18 cellular contexts compared by ENCODE assay signal in genomic region chr16:70649300-70649699, GRCh38. TPM values are rescaled to one million over a fixed set of nuclear protein-coding genes. Genes with fewer than 3 reads are reported as not detected.
"Had no signal": no experiment of that assay in that cellular context is flagged by ENCODE, and none has a peak within 500 bp of the region (broad histone marks: within the 10 kb centered on the region; RNA-seq: fewer than 3 reads in every experiment).

No MANE protein-coding gene starts in this region.

- H3K27ac ChIP-seq: parathyroid adenoma, thyroid gland, uterus, WERI-Rb-1 had no signal

- H2AFZ ChIP-seq: parathyroid adenoma had no signal

- H3K4me1 ChIP-seq: parathyroid adenoma, uterus had no signal

- DNase-seq: activated CD4-positive, alpha-beta memory T cell treated with anti-CD3 and anti-CD28 coated beads for 36 hours; activated CD4-positive, alpha-beta T cell treated with anti-CD3 and anti-CD28 coated beads for 36 hours; activated gamma-delta T cell; activated T-cell treated with anti-CD3 and anti-CD28 coated beads, Interleukin-2, amount 50 U/mL, for 24 hours; amniotic stem cell; cerebellar nuclear complex; left cardiac atrium; midbrain; stimulated activated CD4-positive, alpha-beta T cell treated with anti-CD3 and anti-CD28 coated beads, Interleukin-12 subunit alpha, Interleukin-12 subunit beta, amount 100 ng/mL, for 4 hours; stimulated activated CD4-positive, alpha-beta T cell treated with anti-CD3 and anti-CD28 coated beads, Interleukin-2, amount 100 ng/mL, for 24 hours; T-cell; T-helper 9 cell; thyroid gland; uterus; WERI-Rb-1 had no signal

- H3K36me3 ChIP-seq: thyroid gland, uterus, WERI-Rb-1 had no signal

- H3K4me3 ChIP-seq: lung, thyroid gland, uterus had no signal

- H3K9me3 ChIP-seq: thyroid gland, uterus had no signal

- H3K79me2 ChIP-seq: parathyroid adenoma had no signal

- H3K27me3 ChIP-seq: thyroid gland, uterus had no signal

RNA-seq across cellular contexts. Expression of gene IL34, which starts 2.9 kb away (rescaled TPM):
- total RNA-seq: activated CD4-positive, alpha-beta memory T cell treated with anti-CD3 and anti-CD28 coated beads for 36 hours; activated CD4-positive, alpha-beta T cell treated with anti-CD3 and anti-CD28 coated beads for 36 hours; activated naive CD4-positive, alpha-beta T cell treated with anti-CD3 and anti-CD28 coated beads, Interleukin-2, amount 50 U/mL, for 72 hours had no signal
